Comparison of ENCODE assay signal across 31 cellular contexts in the genomic region with DNA sequence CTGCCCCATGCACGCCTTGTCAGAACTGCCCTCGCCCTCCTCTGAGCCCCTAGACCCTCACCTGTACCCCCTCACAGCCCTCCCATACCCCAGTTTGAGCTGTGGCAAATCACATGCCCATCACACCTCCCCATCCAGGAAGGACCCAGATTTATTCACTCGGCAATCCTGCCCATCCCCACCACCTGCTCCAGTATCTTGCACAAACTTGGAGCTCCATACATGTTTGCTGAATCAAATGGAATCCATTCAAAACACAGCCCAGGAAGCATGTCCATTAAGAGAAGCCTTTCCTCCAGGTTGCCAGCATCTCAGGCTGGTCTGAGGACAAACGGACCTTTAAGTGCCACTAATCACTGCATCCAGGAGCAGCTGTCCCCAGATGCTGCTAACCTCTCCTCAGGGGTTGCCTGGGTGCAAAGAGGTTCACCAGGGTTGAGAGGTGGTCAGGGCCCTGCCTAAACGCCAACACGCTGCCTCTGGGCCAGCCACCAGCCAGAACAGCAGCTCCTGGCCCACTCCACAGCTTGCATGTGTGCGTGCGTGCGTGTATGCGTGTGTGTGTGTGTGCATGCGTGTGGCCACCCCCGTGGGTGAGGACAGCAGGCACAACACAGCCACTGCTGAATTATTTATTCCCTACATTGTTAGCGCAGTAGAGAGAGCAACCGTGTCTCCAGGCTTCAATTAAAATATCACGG. TPM values are rescaled to one million over a fixed set of nuclear protein-coding genes. Genes with fewer than 3 reads are reported as not detected.
"Had no signal": no experiment of that assay in that cellular context is flagged by ENCODE, and none has a peak within 500 bp of the region (broad histone marks: within the 10 kb centered on the region; RNA-seq: fewer than 3 reads in every experiment).

No MANE protein-coding gene starts in this region.

- H3K4me2 ChIP-seq: neural progenitor cell had no signal

- H3K4me3 ChIP-seq: coronary artery, esophagus muscularis mucosa, gastroesophageal sphincter, heart right ventricle, left lung, neural progenitor cell, prostate gland, skin epidermis, spleen, testis, tibial artery, upper lobe of left lung had no signal

- DNase-seq: effector memory CD4-positive, alpha-beta T cell; foreskin keratinocyte; hippocampal formation; left cardiac atrium; left lung; midbrain; spleen; substantia nigra; tibial artery; upper lobe of left lung had no signal

- H2AFZ ChIP-seq: neural progenitor cell had no signal

- H3K4me1 ChIP-seq: esophagus muscularis mucosa, foreskin keratinocyte, gastroesophageal sphincter, heart right ventricle, left lung, neural progenitor cell, prostate gland, spleen, testis, tibial artery, upper lobe of left lung had no signal

- H3K36me3 ChIP-seq: esophagus muscularis mucosa, gastroesophageal sphincter, heart right ventricle, left lung, neural progenitor cell, prostate gland, spleen, tibial artery, upper lobe of left lung had no signal

- ATAC-seq: foreskin keratinocyte; gastroesophageal sphincter; heart right ventricle; left cardiac atrium; left lung; naive thymus-derived CD4-positive, alpha-beta T cell; right cardiac atrium; stimulated activated memory B cell treated with anti-CD40 and anti-IgM and Interleukin-4, amounts not matched to agents 10 μg/mL and 1 μg/mL and 100 μg/mL, for 72 hours; stimulated activated naive CD8-positive, alpha-beta T cell treated with anti-CD3 and anti-CD28 coated beads, Interleukin-15, Interleukin-2, amounts not matched to agents 100 U/mL and 50 U/mL, for 24 hours had no signal

- H3K9ac ChIP-seq: neural progenitor cell had no signal

- FAIRE-seq: endothelial cell of umbilical vein, islet of Langerhans, urothelium cell line had no signal

- H3K27me3 ChIP-seq: neural progenitor cell, testis, upper lobe of left lung had no signal

- H3K27ac ChIP-seq: coronary artery, esophagus muscularis mucosa, foreskin keratinocyte, gastroesophageal sphincter, heart right ventricle, left lung, neural progenitor cell, prostate gland, skin epidermis, spleen, testis, tibial artery, upper lobe of left lung had no signal

- H3K9me3 ChIP-seq: esophagus muscularis mucosa, gastroesophageal sphincter, heart right ventricle, left lung, prostate gland, spleen, testis, tibial artery, upper lobe of left lung had no signal

RNA-seq across cellular contexts. Expression of gene GRM4, which starts 31.0 kb away (rescaled TPM):
- total RNA-seq: dermis blood vessel endothelial cell; endothelial cell of umbilical vein; epithelial cell of proximal tubule; esophagus muscularis mucosa; gastroesophageal sphincter; heart right ventricle; kidney epithelial cell; left cardiac atrium; left lung; lung microvascular endothelial cell; mucosa of gallbladder; naive thymus-derived CD4-positive, alpha-beta T cell; right cardiac atrium had no signal
- polyA plus RNA-seq: fibroblast of lung; heart right ventricle; naive thymus-derived CD4-positive, alpha-beta T cell; right cardiac atrium had no signal
